Comparison of ENCODE assay signal across 9 cellular contexts in the genomic region with DNA sequence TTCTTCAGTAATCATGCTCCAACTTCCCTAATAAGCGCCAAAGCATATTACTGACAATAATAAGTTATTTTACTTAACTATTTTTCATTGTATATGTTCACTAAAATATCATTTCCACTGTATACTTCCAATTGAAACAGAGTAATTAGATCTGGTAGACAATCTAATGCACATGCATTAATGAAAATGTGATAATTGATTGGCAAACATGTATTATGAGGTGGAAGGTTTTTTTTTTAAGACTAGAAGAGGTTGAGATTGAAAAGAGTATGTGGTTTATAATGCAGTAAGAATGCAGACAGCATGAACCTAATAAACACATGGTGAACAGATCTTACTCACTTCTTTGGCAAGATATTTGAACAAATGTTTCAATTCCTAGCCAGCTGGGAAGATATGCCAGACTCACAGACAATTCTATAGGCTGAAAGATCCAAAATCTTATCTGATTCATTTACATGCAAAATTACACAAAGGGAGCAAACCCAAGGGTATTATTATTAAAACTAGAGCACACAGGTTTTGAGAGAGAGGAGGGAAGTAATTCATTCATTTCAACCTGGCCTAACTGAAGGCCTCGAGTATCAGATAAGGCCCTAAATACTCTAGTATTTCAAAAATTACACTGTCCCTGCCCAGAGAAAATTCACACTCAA. TPM values are rescaled to one million over a fixed set of nuclear protein-coding genes. Genes with fewer than 3 reads are reported as not detected.
DNase-seq lines count a peak whose midpoint lies in the region; TF ChIP-seq lines count a peak whose summit lies in the region.
"Had no signal": no experiment of that assay in that cellular context is flagged by ENCODE, and none has a peak within 500 bp of the region (broad histone marks: within the 10 kb centered on the region; RNA-seq: fewer than 3 reads in every experiment).

No MANE protein-coding gene starts in this region.

- in situ Hi-C loops in astrocyte of the cerebellum (cut with HindIII; ENCODE audit: low sequenced_read_pairs) = no loop called here
- in situ Hi-C loops in transverse colon (cut with MboI; ENCODE audit: low pct_ligation_motif_present in 1 of 4, low pct_unique_long_range_greater_than_20kb in 1 of 4, low sequenced_read_pairs in 3 of 4) = no loop called here

- TF ChIP-seq POLR2A in transverse colon (IDR thresholded peaks at IDR 0.05) = no peak

- H3K36me3 Mint-ChIP-seq in activated naive CD8-positive, alpha-beta T cell = no peaks in the 10 kb centered on the region
- H3K36me3 Mint-ChIP-seq in activated naive CD8-positive, alpha-beta T cell treated with anti-CD3 and anti-CD28 coated beads for 36 hours = no peaks in the 10 kb centered on the region

- no peaks in the 10 kb centered on the region for H3K9me3 ChIP-seq in transverse colon

- H3K27me3 ChIP-seq in transverse colon = peaks cover 9% of the 10 kb centered on the region

- TF ChIP-seq EP300 in transverse colon (IDR thresholded peaks at IDR 0.05; ENCODE audit: low read depth) = no peak

- no peak overlapping the region for H3K27ac Mint-ChIP-seq in activated naive CD8-positive, alpha-beta T cell
- H3K27ac Mint-ChIP-seq in activated naive CD8-positive, alpha-beta T cell treated with anti-CD3 and anti-CD28 coated beads for 36 hours = no peak overlapping the region

- 44 to 56% methylated on average over 2 of the region's 2 CpGs for WGBS in transverse colon (ENCODE audit: low coverage in 1 of 2), 2 donors

- peaks cover 22 to 73% (median 35%) of the 10 kb centered on the region in 4 donors for H3K4me1 ChIP-seq in transverse colon

- peak overlapping the region; percentile 92 to 99 (median 96) for H3K27ac ChIP-seq in transverse colon
- H3K27ac ChIP-seq: C4-2B had no signal

- no peak for TF ChIP-seq CTCF in astrocyte of the cerebellum (IDR thresholded peaks at IDR 0.05; ENCODE audit: low read depth, low read length, missing control alignments)
- TF ChIP-seq CTCF in transverse colon (IDR thresholded peaks at IDR 0.05) = no peak

- H3K4me3 ChIP-seq in astrocyte of the cerebellum (ENCODE audit: low read depth, low read length) = peak overlapping the region; percentile 60
- H3K4me3 ChIP-seq in iPS-11a (ENCODE audit: low read depth, low read length) = peak overlapping the region; percentile 10
- peak overlapping the region in 1 of 4 donors; percentile 85 for H3K4me3 ChIP-seq in transverse colon

- peaks cover 34% of the 10 kb centered on the region for H3K4me1 Mint-ChIP-seq in activated naive CD8-positive, alpha-beta T cell (ENCODE audit: low read depth)
- H3K4me1 Mint-ChIP-seq in activated naive CD8-positive, alpha-beta T cell treated with anti-CD3 and anti-CD28 coated beads for 36 hours = peaks cover 27% of the 10 kb centered on the region

- DNase-seq in activated naive CD8-positive, alpha-beta T cell treated with anti-CD3 and anti-CD28 coated beads for 36 hours = no peak
- DNase-seq in astrocyte of the cerebellum (ENCODE audit: low read depth) (peak; percentile 62), transverse colon (no peak), amniotic stem cell (lab: John Stamatoyannopoulos, UW) (no peak), foreskin melanocyte (no peak)
- DNase-seq in effector CD4-positive, alpha-beta T cell = no peak

- no peaks in the 10 kb centered on the region for H3K36me3 ChIP-seq in transverse colon

- H3K4me3 Mint-ChIP-seq in activated naive CD8-positive, alpha-beta T cell = peak overlapping the region; percentile 6
- H3K4me3 Mint-ChIP-seq in activated naive CD8-positive, alpha-beta T cell treated with anti-CD3 and anti-CD28 coated beads for 36 hours = no peak overlapping the region

- intact Hi-C loops in transverse colon (cut with DNase I; ENCODE audit: low total_unique reads) = no loop called here

- H3K27me3 Mint-ChIP-seq in activated naive CD8-positive, alpha-beta T cell = peaks cover 46% of the 10 kb centered on the region
- peaks cover 79% of the 10 kb centered on the region for H3K27me3 Mint-ChIP-seq in activated naive CD8-positive, alpha-beta T cell treated with anti-CD3 and anti-CD28 coated beads for 36 hours

- no peaks in the 10 kb centered on the region for H3K9me3 Mint-ChIP-seq in activated naive CD8-positive, alpha-beta T cell (ENCODE audit: low read depth)
- no peaks in the 10 kb centered on the region for H3K9me3 Mint-ChIP-seq in activated naive CD8-positive, alpha-beta T cell treated with anti-CD3 and anti-CD28 coated beads for 36 hours

RNA-seq across cellular contexts. Expression of a gene that starts 2.8 kb away (rescaled TPM):
- total RNA-seq in activated naive CD8-positive, alpha-beta T cell treated with anti-CD3 and anti-CD28 coated beads for 36 hours = 1 to 10 TPM; 1.2 to 1.4 TPM
- total RNA-seq in transverse colon = 10 to 100 TPM; 45.3 to 99.7 (median 74.3) TPM

RNA-seq across cellular contexts. Expression of a gene that starts 43.1 kb away (rescaled TPM):
- 1 to 10 TPM; 2.0 to 2.9 TPM for total RNA-seq in activated naive CD8-positive, alpha-beta T cell treated with anti-CD3 and anti-CD28 coated beads for 36 hours
- total RNA-seq in transverse colon = 1 to 10 TPM in 3 of 4 donors, not detected in 1; 1.6 to 2.7 (median 1.8) TPM

Comparison
In these comparisons a context has a peak if more than half of its experiments do, and no peak if none do; other contexts are left out.
1. RNA of a gene that starts 2.8 kb away (total RNA-seq): 45.3 to 99.7 TPM in transverse colon; 1.2 to 1.4 TPM in activated naive CD8-positive, alpha-beta T cell treated with anti-CD3 and anti-CD28 coated beads for 36 hours; every median in the first group is over 10 times any median in the second.